21 cellular contexts compared by ENCODE assay signal in the genomic region with DNA sequence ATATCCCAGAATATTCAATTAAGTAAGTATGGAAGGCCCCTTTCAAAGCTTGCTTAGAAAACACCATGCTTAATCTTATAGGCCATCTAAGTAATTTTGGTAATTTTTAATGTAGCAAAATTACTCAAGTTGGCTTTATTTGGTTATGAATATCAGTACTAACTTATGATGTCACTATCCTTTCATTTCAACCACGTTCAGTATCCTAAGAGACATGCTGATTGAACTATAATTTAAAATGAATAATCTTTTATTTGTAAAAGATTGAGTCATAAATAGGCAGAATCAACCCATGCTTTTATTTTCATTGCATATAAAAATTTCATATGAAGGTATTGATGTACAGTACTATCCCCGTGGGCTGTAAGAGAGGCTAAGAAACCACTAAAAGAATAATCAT.
DNase-seq lines count a peak whose midpoint lies in the region; ATAC-seq lines count a peak whose summit lies in the region.
"Had no signal": no experiment of that assay in that cellular context is flagged by ENCODE, and none has a peak within 500 bp of the region (broad histone marks: within the 10 kb centered on the region; RNA-seq: fewer than 3 reads in every experiment).

No MANE protein-coding gene starts in this region.

- H3K27me3 Mint-ChIP-seq in activated T-cell treated with anti-CD3 and anti-CD28 coated beads, Interleukin-2, amount 50 U/mL, for 24 hours = no peaks in the 10 kb centered on the region
- no peaks in the 10 kb centered on the region for H3K27me3 Mint-ChIP-seq in stimulated activated naive CD8-positive, alpha-beta T cell treated with anti-CD3 and anti-CD28 coated beads, Interleukin-15, amount 100 ng/mL, for 72 hours
- H3K27me3 Mint-ChIP-seq in activated T-helper 17 cell treated with anti-CD3 and anti-CD28 coated beads, Interleukin-2, amount 50 U/mL, for 72 hours = no peaks in the 10 kb centered on the region
- H3K27me3 Mint-ChIP-seq: CD4-positive, CD25-positive, alpha-beta regulatory T cell; CD8-positive, alpha-beta memory T cell had no signal

- peaks cover 35% of the 10 kb centered on the region for H3K36me3 Mint-ChIP-seq in activated T-cell treated with anti-CD3 and anti-CD28 coated beads, Interleukin-2, amount 50 U/mL, for 24 hours (ENCODE audit: low read depth)
- peaks cover 43% of the 10 kb centered on the region for H3K36me3 Mint-ChIP-seq in activated T-helper 17 cell treated with anti-CD3 and anti-CD28 coated beads, Interleukin-2, amount 50 U/mL, for 72 hours (ENCODE audit: low read depth)

- peak overlapping the region; percentile 56 for H3K27ac Mint-ChIP-seq in activated T-cell treated with anti-CD3 and anti-CD28 coated beads, Interleukin-2, amount 50 U/mL, for 24 hours
- H3K27ac Mint-ChIP-seq in stimulated activated naive CD8-positive, alpha-beta T cell treated with anti-CD3 and anti-CD28 coated beads, Interleukin-15, amount 100 ng/mL, for 72 hours = peak overlapping the region in 1 of 2 donors; percentile 23
- peak overlapping the region; percentile 65 for H3K27ac Mint-ChIP-seq in activated T-helper 17 cell treated with anti-CD3 and anti-CD28 coated beads, Interleukin-2, amount 50 U/mL, for 72 hours
- H3K27ac Mint-ChIP-seq: CD4-positive, CD25-positive, alpha-beta regulatory T cell; HFFc6 had no signal

- no peak overlapping the region for H3K4me3 Mint-ChIP-seq in activated T-cell treated with anti-CD3 and anti-CD28 coated beads, Interleukin-2, amount 50 U/mL, for 24 hours
- H3K4me3 Mint-ChIP-seq in stimulated activated naive CD8-positive, alpha-beta T cell treated with anti-CD3 and anti-CD28 coated beads, Interleukin-15, amount 100 ng/mL, for 72 hours = no peak overlapping the region
- H3K4me3 Mint-ChIP-seq in activated T-helper 17 cell treated with anti-CD3 and anti-CD28 coated beads, Interleukin-2, amount 50 U/mL, for 72 hours = no peak overlapping the region
- H3K4me3 Mint-ChIP-seq: CD8-positive, alpha-beta memory T cell; HFFc6 had no signal

- peaks cover 28% of the 10 kb centered on the region for H3K4me1 Mint-ChIP-seq in activated T-cell treated with anti-CD3 and anti-CD28 coated beads, Interleukin-2, amount 50 U/mL, for 24 hours (ENCODE audit: low read depth)
- H3K4me1 Mint-ChIP-seq in stimulated activated naive CD8-positive, alpha-beta T cell treated with anti-CD3 and anti-CD28 coated beads, Interleukin-15, amount 100 ng/mL, for 72 hours = peaks cover 8% of the 10 kb centered on the region
- H3K4me1 Mint-ChIP-seq in activated T-helper 17 cell treated with anti-CD3 and anti-CD28 coated beads, Interleukin-2, amount 50 U/mL, for 72 hours = peaks cover 15% of the 10 kb centered on the region

- peak; percentile 62 for ATAC-seq in stimulated activated naive CD8-positive, alpha-beta T cell treated with anti-CD3 and anti-CD28 coated beads, Interleukin-15, amount 100 ng/mL, for 72 hours
- no peak for ATAC-seq in stimulated activated naive CD8-positive, alpha-beta T cell treated with anti-CD3 and anti-CD28 coated beads, Interleukin-15, Interleukin-2, amounts not matched to agents 100 U/mL and 50 U/mL, for 24 hours
- ATAC-seq in activated T-helper 17 cell treated with anti-CD3 and anti-CD28 coated beads, Interleukin-2, amount 50 U/mL, for 72 hours (replicated peaks) = peak; percentile 63
- ATAC-seq: GM12878 had no signal

- H3K9me3 Mint-ChIP-seq in activated T-cell treated with anti-CD3 and anti-CD28 coated beads, Interleukin-2, amount 50 U/mL, for 24 hours = no peaks in the 10 kb centered on the region
- no peaks in the 10 kb centered on the region for H3K9me3 Mint-ChIP-seq in stimulated activated naive CD8-positive, alpha-beta T cell treated with anti-CD3 and anti-CD28 coated beads, Interleukin-15, amount 100 ng/mL, for 72 hours
- H3K9me3 Mint-ChIP-seq in activated T-helper 17 cell treated with anti-CD3 and anti-CD28 coated beads, Interleukin-2, amount 50 U/mL, for 72 hours = no peaks in the 10 kb centered on the region
- H3K9me3 Mint-ChIP-seq: CD4-positive, CD25-positive, alpha-beta regulatory T cell; HFFc6 had no signal

- DNase-seq in activated T-cell treated with anti-CD3 and anti-CD28 coated beads, Interleukin-2, amount 50 U/mL, for 24 hours = no peak
- no peak for DNase-seq in activated T-cell treated with anti-CD3 and anti-CD28 coated beads for 4 hours
- no peak for DNase-seq in stimulated activated naive CD8-positive, alpha-beta T cell treated with anti-CD3 and anti-CD28 coated beads, Interleukin-15, amount 100 ng/mL, for 72 hours
- no peak for DNase-seq in stimulated activated naive CD8-positive, alpha-beta T cell treated with anti-CD3 and anti-CD28 coated beads, Interleukin-15, Interleukin-2, amounts not matched to agents 100 U/mL and 50 U/mL, for 24 hours
- no peak for DNase-seq in H4 (ENCODE audit: low spot score)
- DNase-seq in NCI-H187 (lab: John Stamatoyannopoulos, UW) = no peak
- DNase-seq: ACHN; BE2C; C1 segment of cervical spinal cord; CD4-positive, CD25-positive, alpha-beta regulatory T cell; CD8-positive, alpha-beta memory T cell; COR-L47; DMS 273 treated with DMSO at 0.1 percent for 48 hours; DMS53; DND-41; EL; HCEC 1CT; HFFc6; IMR-90 had no signal
